20 cellular contexts compared by ENCODE assay signal in the genomic region with DNA sequence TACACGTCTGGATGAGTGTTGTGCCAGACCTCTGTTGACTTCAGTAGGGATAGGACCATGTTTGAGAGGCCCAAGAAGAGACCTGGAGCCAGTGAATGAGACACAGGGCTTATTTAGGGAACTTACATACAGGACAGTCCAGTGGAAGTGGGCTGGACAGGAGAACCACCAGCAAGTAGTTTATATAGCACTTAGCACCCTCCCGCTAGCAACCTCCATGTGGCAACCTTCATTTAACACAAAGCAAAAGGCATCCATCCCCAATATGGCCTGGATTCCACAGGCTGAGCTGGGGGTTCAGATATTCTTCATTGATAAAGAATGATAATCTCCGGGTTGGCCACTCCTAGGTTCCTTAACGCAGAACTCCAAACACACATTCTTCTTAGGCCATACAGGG.
DNase-seq lines count a peak whose midpoint lies in the region; FAIRE-seq and TF ChIP-seq lines count a peak whose summit lies in the region.
"Had no signal": no experiment of that assay in that cellular context is flagged by ENCODE, and none has a peak within 500 bp of the region (broad histone marks: within the 10 kb centered on the region; RNA-seq: fewer than 3 reads in every experiment).

No MANE protein-coding gene starts in this region.

- H2AK5ac ChIP-seq in H1 (ENCODE audit: low read depth, low read length) = no peak overlapping the region

- H2BK120ac ChIP-seq in H1 (replicated peaks; ENCODE audit: low read depth, low read length) = no peak overlapping the region

- peaks cover 4 to 48% of the 10 kb centered on the region in 2 experiments; a peak in 3 of 4 replicates for H3K79me2 ChIP-seq in H1 (ENCODE audit: control insufficient read depth in 1 of 2, insufficient read depth in 2 of 2, low read length in 2 of 2)
- H3K79me2 ChIP-seq in smooth muscle cell (ENCODE audit: low read depth) = peaks cover 4% of the 10 kb centered on the region

- H2BK12ac ChIP-seq in H1 (ENCODE audit: low read depth, low read length) = no peak overlapping the region

- no peak overlapping the region for H3K4me2 ChIP-seq in H1 (ENCODE audit: insufficient read depth in 1 of 2, low read depth in 2 of 2, low read length in 2 of 2)
- H3K4me2 ChIP-seq in smooth muscle cell = no peak overlapping the region
- H3K4me2 ChIP-seq: A549; BLaER1 treated with 17β-estradiol and CSF1 and Interleukin-3, amounts not matched to agents 10 nM and 100 nM had no signal

- peak overlapping the region; percentile 15 for H3K27ac ChIP-seq in cardiac muscle cell
- H3K27ac ChIP-seq in left ventricle myocardium inferior (replicated peaks) = no peak overlapping the region
- H3K27ac ChIP-seq in H1 (ENCODE audit: low read depth, low read length) = no peak overlapping the region
- H3K27ac ChIP-seq in smooth muscle cell (ENCODE audit: low read depth) = no peak overlapping the region
- H3K27ac ChIP-seq: 22Rv1; A549; BLaER1 treated with 17β-estradiol and CSF1 and Interleukin-3, amounts not matched to agents 10 nM and 100 nM; C4-2B had no signal

- H3K23me2 ChIP-seq in H1 (ENCODE audit: low read depth, low read length) = peaks cover 3% of the 10 kb centered on the region; the same call in 1 of the 2 replicates

- no peak overlapping the region for H3K4me3 ChIP-seq in cardiac muscle cell
- no peak overlapping the region for H3K4me3 ChIP-seq in left ventricle myocardium inferior
- H3K4me3 ChIP-seq in H1 (ENCODE audit: extremely low read depth in 1 of 4, insufficient read depth in 2 of 4, low read depth in 3 of 4, low read length in 4 of 4) = no peak overlapping the region
- no peak overlapping the region for H3K4me3 ChIP-seq in smooth muscle cell
- H3K4me3 ChIP-seq: A549 had no signal

- no peak overlapping the region for H3K4ac ChIP-seq in H1 (replicated peaks; ENCODE audit: insufficient read length, low read depth, low read length)

- H3K27me3 Mint-ChIP-seq in mesothelial cell of epicardium (ENCODE audit: low read depth) = no peaks in the 10 kb centered on the region
- H3K27me3 Mint-ChIP-seq: B cell; CD4-positive, alpha-beta T cell had no signal

- H3K9ac ChIP-seq in H1 (replicated peaks in 1 of 4; ENCODE audit: extremely low read depth in 1 of 4, low read depth in 3 of 4, low read length in 3 of 4) (no peak overlapping the region), smooth muscle cell (ENCODE audit: low read depth) (no peak overlapping the region)
- H3K9ac ChIP-seq: BLaER1 treated with 17β-estradiol and CSF1 and Interleukin-3, amounts not matched to agents 10 nM and 100 nM had no signal

- no peak overlapping the region for H3K23ac ChIP-seq in H1 (ENCODE audit: insufficient read length)

- DNase-seq in cardiac muscle cell (ENCODE audit: low read depth in 1 of 2, low spot score in 1 of 2) (no peak), left ventricle myocardium inferior (no peak), H1 (ENCODE audit: low read depth in 1 of 2, low spot score in 2 of 2) (no peak), mesothelial cell of epicardium (ENCODE audit: low spot score in 2 of 2, unreplicated experiment in 2 of 2) (no peak), smooth muscle cell (lab: John Stamatoyannopoulos, UW; ENCODE audit: unreplicated experiment) (no peak)
- no peak for DNase-seq in stimulated activated CD4-positive, alpha-beta T cell treated with anti-CD3 and anti-CD28 coated beads, Interleukin-4, amount 100 ng/mL, for 4 hours
- DNase-seq: AML-193; Caco-2; Calu3; CD4-positive, alpha-beta T cell; CD8-positive, alpha-beta T cell; DMS79 treated with DMSO at 0.1 percent for 48 hours; GF-D8 had no signal

- 96% methylated on average over 4 of the region's 4 CpGs; no CpG with 5 or more reads in 1 of the 2 experiments for WGBS in H1 (ENCODE audit: extremely low coverage in 1 of 2, insufficient coverage in 1 of 2, insufficient read length in 1 of 2, insufficient replicate concordance in 2 of 2, low coverage in 1 of 2, low lambda C conversion rate in 2 of 2, missing lambda C conversion rate in 1 of 2), 2 experiments
- 95% methylated on average over 4 of the region's 4 CpGs for WGBS in smooth muscle cell (ENCODE audit: low lambda C conversion rate)

- H2AFZ ChIP-seq in H1 (ENCODE audit: low read length) (no peak overlapping the region), smooth muscle cell (ENCODE audit: low read depth) (no peak overlapping the region)

- no peak overlapping the region for H3K56ac ChIP-seq in H1 (replicated peaks; ENCODE audit: insufficient read length, low read depth, low read length)

- intact Hi-C loops in left ventricle myocardium inferior (cut with micrococcal nuclease) = no loop called here

- H3K27ac Mint-ChIP-seq in mesothelial cell of epicardium = peak overlapping the region; percentile 43
- H3K27ac Mint-ChIP-seq: B cell; CD4-positive, alpha-beta T cell; CD8-positive, alpha-beta T cell had no signal

- H4K20me1 ChIP-seq in H1 (replicated peaks in 1 of 2; ENCODE audit: control insufficient read depth in 1 of 2, insufficient read depth in 2 of 2, low read length in 2 of 2) (no peaks in the 10 kb centered on the region), smooth muscle cell (ENCODE audit: low read depth) (no peaks in the 10 kb centered on the region)
- H4K20me1 ChIP-seq: BLaER1 treated with 17β-estradiol and CSF1 and Interleukin-3, amounts not matched to agents 10 nM and 100 nM had no signal

- H2BK15ac ChIP-seq in H1 (ENCODE audit: low read length) = no peak overlapping the region

- H3K36me3 ChIP-seq in cardiac muscle cell (peaks cover 80% of the 10 kb centered on the region), left ventricle myocardium inferior (peaks cover 81% of the 10 kb centered on the region), H1 (ENCODE audit: control insufficient read depth in 2 of 4, insufficient read depth in 4 of 4, low read length in 3 of 4) (peaks cover 48 to 100% (median 95%) of the 10 kb centered on the region in 4 experiments), smooth muscle cell (ENCODE audit: low read depth) (peaks cover 76% of the 10 kb centered on the region)

- no peak overlapping the region for H3K14ac ChIP-seq in H1 (ENCODE audit: insufficient read length)

- TF ChIP-seq CTCF in cardiac muscle cell (IDR thresholded peaks at IDR 0.05; ENCODE audit: low read depth, low read length) (no peak), left ventricle myocardium inferior (IDR thresholded peaks at IDR 0.05; ENCODE audit: borderline replicate concordance) (no peak), H1 (IDR thresholded peaks at IDR 0.05; ENCODE audit: control extremely low read depth in 1 of 3, insufficient read depth in 1 of 3, low read depth in 1 of 3, low read length in 3 of 3) (no peak), mesothelial cell of epicardium (IDR thresholded peaks at IDR 0.05; ENCODE audit: unreplicated experiment) (no peak), smooth muscle cell (IDR thresholded peaks at IDR 0.05; ENCODE audit: borderline replicate concordance, insufficient read depth, poor library complexity, severe bottlenecking) (no peak)

- H3K4me1 ChIP-seq in cardiac muscle cell (ENCODE audit: low read depth) = no peaks in the 10 kb centered on the region
- peaks cover 8% of the 10 kb centered on the region for H3K4me1 ChIP-seq in left ventricle myocardium inferior
- no peaks in the 10 kb centered on the region for H3K4me1 ChIP-seq in H1 (replicated peaks in 1 of 4; ENCODE audit: control insufficient read depth in 3 of 4, insufficient read depth in 4 of 4, low read length in 3 of 4)
- H3K4me1 ChIP-seq in smooth muscle cell (ENCODE audit: low read depth) = peaks cover 3% of the 10 kb centered on the region
- H3K4me1 ChIP-seq: A549, Caco-2 had no signal

- peaks cover 47% of the 10 kb centered on the region for H3K9me3 Mint-ChIP-seq in mesothelial cell of epicardium

- TF ChIP-seq RAD21 in H1 (IDR thresholded peaks at IDR 0.05 in 1 of 2, conservative IDR thresholded peaks at IDR 0.05 in 1 of 2; ENCODE audit: low read depth in 2 of 2, low read length in 2 of 2) = no peak

- CTCF ChIA-PET in H1 (lab: Charles Lee; ENCODE audit: partially characterized antibody) = no interaction called here

- H4K8ac ChIP-seq in H1 (ENCODE audit: extremely low read depth, insufficient read depth, low read length) = no peak overlapping the region

- no peak overlapping the region for H3K18ac ChIP-seq in H1 (ENCODE audit: extremely low read depth, low read length)

- no peaks in the 10 kb centered on the region for H3K27me3 ChIP-seq in cardiac muscle cell
- no peaks in the 10 kb centered on the region for H3K27me3 ChIP-seq in left ventricle myocardium inferior (ENCODE audit: low read depth)
- no peaks in the 10 kb centered on the region for H3K27me3 ChIP-seq in H1 (replicated peaks in 1 of 4; ENCODE audit: control insufficient read depth in 3 of 4, extremely low read depth in 1 of 4, insufficient read depth in 3 of 4, low read length in 3 of 4)
- no peaks in the 10 kb centered on the region for H3K27me3 ChIP-seq in smooth muscle cell (ENCODE audit: low read depth)
- H3K27me3 ChIP-seq: BLaER1 treated with 17β-estradiol and CSF1 and Interleukin-3, amounts not matched to agents 10 nM and 100 nM had no signal

- TF ChIP-seq EP300 in H1 (IDR thresholded peaks at IDR 0.05; ENCODE audit: borderline replicate concordance in 1 of 2, low read depth in 2 of 2, low read length in 2 of 2) = no peak

- no peaks in the 10 kb centered on the region for H3K4me1 Mint-ChIP-seq in mesothelial cell of epicardium
- H3K4me1 Mint-ChIP-seq: B cell had no signal

- no peak overlapping the region for H3K4me3 Mint-ChIP-seq in mesothelial cell of epicardium
- H3K4me3 Mint-ChIP-seq: B cell; CD4-positive, alpha-beta T cell; CD8-positive, alpha-beta T cell had no signal

- FAIRE-seq in H1 (lab: Jason Lieb, UNC) = no peak
- FAIRE-seq: A549, GM12891, GM19239 had no signal

- H3K36me3 Mint-ChIP-seq in mesothelial cell of epicardium = peaks cover 87% of the 10 kb centered on the region

- TF ChIP-seq POLR2A in H1 (IDR thresholded peaks at IDR 0.05; ENCODE audit: control extremely low read depth in 1 of 2, low read depth in 2 of 2, low read length in 2 of 2) = no peak

- H3K79me1 ChIP-seq in H1 (ENCODE audit: low read depth, low read length) = no peaks in the 10 kb centered on the region; the same call in 1 of the 2 replicates

- no peaks in the 10 kb centered on the region for H3F3A ChIP-seq in smooth muscle cell (ENCODE audit: low read depth)

- POLR2A ChIA-PET in H1 (lab: Charles Lee; ENCODE audit: partially characterized antibody) = interaction anchor here (1.1 kb wide), 1 partner anchor 94 kb away, joined by 3 read pairs; a partner anchor contains a TSS

- no peak overlapping the region for H4K91ac ChIP-seq in H1 (replicated peaks; ENCODE audit: insufficient read length, low read length)

- no peak overlapping the region for H2BK5ac ChIP-seq in H1 (ENCODE audit: low read depth, low read length)

- no peak overlapping the region for H4K5ac ChIP-seq in H1 (ENCODE audit: insufficient read length, low read depth, low read length)

- no peak overlapping the region for H2BK20ac ChIP-seq in H1 (ENCODE audit: low read length)

- H3K9me3 ChIP-seq in cardiac muscle cell (ENCODE audit: low read depth) (no peaks in the 10 kb centered on the region), left ventricle myocardium inferior (replicated peaks) (peaks cover 41% of the 10 kb centered on the region), H1 (ENCODE audit: insufficient read depth in 2 of 2, low read depth in 1 of 2, low read length in 1 of 2) (peaks cover 27 to 36% of the 10 kb centered on the region in 2 experiments), smooth muscle cell (replicated peaks; ENCODE audit: low read depth) (peaks cover 66% of the 10 kb centered on the region)
- H3K9me3 ChIP-seq: A549 had no signal
